Comparison of ENCODE assay signal across 26 cellular contexts in the genomic region with DNA sequence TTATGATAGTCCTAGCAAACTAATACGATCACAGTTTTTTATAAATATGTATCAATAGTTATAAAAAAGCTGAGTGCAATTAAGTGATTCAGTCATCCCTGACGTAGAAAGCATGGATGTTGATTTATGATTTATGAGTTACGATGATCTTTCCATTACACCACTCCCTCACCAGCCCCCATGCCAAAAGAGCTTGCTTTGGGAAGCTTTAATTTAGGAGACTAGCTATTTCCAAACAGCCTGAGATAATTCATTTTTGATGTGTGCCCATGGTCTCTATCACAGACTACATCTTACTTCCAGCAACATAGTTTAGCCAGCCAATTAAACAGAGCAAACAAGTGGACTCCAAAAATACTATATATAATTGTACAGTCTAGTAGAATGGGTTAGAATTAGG.
"Had no signal": no experiment of that assay in that cellular context is flagged by ENCODE, and none has a peak within 500 bp of the region (broad histone marks: within the 10 kb centered on the region; RNA-seq: fewer than 3 reads in every experiment).

No MANE protein-coding gene starts in this region.

- H3K4me3 ChIP-seq: coronary artery, dorsolateral prefrontal cortex had no signal

- DNase-seq: activated B cell treated with CpG ODN at 0.5 μM for 24 hours; activated CD4-positive, alpha-beta T cell treated with anti-CD3 and anti-CD28 coated beads for 48 hours; activated CD4-positive, alpha-beta T cell treated with anti-CD3 and anti-CD28 coated beads, Interleukin-2, amount 50 U/mL, for 1 hour; activated CD4-positive, alpha-beta T cell treated with anti-CD3 and anti-CD28 coated beads, Interleukin-2, amount 50 U/mL, for 48 hours; activated CD8-positive, alpha-beta memory T cell treated with anti-CD3 and anti-CD28 coated beads for 24 hours; activated CD8-positive, alpha-beta T cell treated with anti-CD3 and anti-CD28 coated beads for 36 hours; activated effector memory CD4-positive, alpha-beta T cell treated with Interleukin-2 at 50 U/mL for 16 hours; activated gamma-delta T cell treated with Interleukin-2 at 50 U/mL for 16 hours; activated naive CD4-positive, alpha-beta T cell treated with anti-CD3 and anti-CD28 coated beads, Interleukin-2, amount 50 U/mL, for 16 hours; activated naive CD4-positive, alpha-beta T cell treated with Interleukin-2 at 50 U/mL for 16 hours; activated T-cell treated with anti-CD3 and anti-CD28 coated beads, Interleukin-2, amount 50 U/mL, for 4 hours; amniotic stem cell; anterior cingulate cortex; brain microvascular endothelial cell; dorsolateral prefrontal cortex; effector memory CD4-positive, alpha-beta T cell; endodermal cell; foreskin fibroblast; head of caudate nucleus; T-helper 17 cell; T1000; WERI-Rb-1 had no signal

- ATAC-seq: activated CD4-positive, CD25-positive, alpha-beta regulatory T cell treated with anti-CD3 and anti-CD28 coated beads, Interleukin-2, amount 50 U/mL, for 24 hours; activated CD8-positive, alpha-beta T cell treated with anti-CD3 and anti-CD28 coated beads for 36 hours; activated T-cell treated with anti-CD3 and anti-CD28 coated beads, Interleukin-2, amount 50 U/mL, for 4 hours; activated T-helper 17 cell treated with anti-CD3 and anti-CD28 coated beads, Interleukin-2, amount 50 U/mL, for 72 hours; esophagus mucosa; T-helper 17 cell had no signal

- H3K27me3 ChIP-seq: brain microvascular endothelial cell, dorsolateral prefrontal cortex had no signal

- H3K27ac ChIP-seq: brain microvascular endothelial cell, coronary artery, dorsolateral prefrontal cortex, WERI-Rb-1 had no signal

- H3K36me3 ChIP-seq: brain microvascular endothelial cell, WERI-Rb-1 had no signal
